Comparison of ENCODE assay signal across 9 cellular contexts in the genomic region with DNA sequence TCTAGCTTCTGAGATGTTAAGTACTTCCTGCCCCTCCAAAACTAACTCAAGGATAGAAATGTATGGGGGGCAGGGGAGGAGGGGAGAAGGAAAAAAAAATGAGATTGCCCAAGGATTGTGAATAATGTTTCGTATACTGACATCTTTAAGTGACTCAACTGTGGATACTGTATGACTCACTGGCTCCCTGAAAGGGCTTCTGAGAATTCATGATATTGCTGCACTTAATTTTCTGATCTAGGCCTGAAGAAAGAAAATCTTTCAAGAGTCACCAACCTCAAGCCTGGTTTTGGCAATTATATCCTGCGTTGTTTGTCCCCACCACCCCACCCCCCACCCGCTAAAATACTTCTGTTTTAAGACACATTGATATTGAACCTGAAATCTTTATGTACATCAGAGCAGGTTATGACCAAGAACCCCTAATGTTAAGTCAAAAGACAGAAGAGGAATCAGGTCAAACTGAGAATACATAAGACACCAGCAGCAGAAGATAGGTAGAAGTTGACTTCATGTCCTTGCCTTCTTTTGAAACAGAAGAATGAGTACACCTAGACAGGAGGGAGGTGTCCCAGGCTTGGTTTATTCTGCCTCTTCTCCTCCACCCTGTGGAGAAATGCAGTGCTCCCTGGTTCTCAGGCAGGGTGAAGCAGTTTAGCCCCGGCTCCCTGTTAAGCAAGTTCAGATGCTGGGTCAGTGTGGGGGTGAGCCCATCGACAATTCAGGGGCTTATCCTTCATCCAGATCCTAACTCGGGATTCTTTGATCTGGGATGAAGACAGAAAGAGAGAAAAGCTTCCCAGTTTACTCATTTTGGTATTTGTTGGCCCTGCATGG. TPM values are rescaled to one million over a fixed set of nuclear protein-coding genes. Genes with fewer than 3 reads are reported as not detected.
DNase-seq lines count a peak whose midpoint lies in the region; ATAC-seq and TF ChIP-seq lines count a peak whose summit lies in the region.
"Had no signal": no experiment of that assay in that cellular context is flagged by ENCODE, and none has a peak within 500 bp of the region (broad histone marks: within the 10 kb centered on the region; RNA-seq: fewer than 3 reads in every experiment).

No MANE protein-coding gene starts in this region.

- H3K36me3 ChIP-seq in smooth muscle cell (ENCODE audit: low read depth): peaks cover 10% of the 10 kb centered on the region

- H2AFZ ChIP-seq in smooth muscle cell (ENCODE audit: low read depth): no peak overlapping the region

- WGBS in smooth muscle cell (ENCODE audit: low lambda C conversion rate): 73% methylated on average over 6 of the region's 6 CpGs

- H3K9me3 ChIP-seq in smooth muscle cell (replicated peaks; ENCODE audit: low read depth): no peaks in the 10 kb centered on the region

- H3K4me1 ChIP-seq in smooth muscle cell (ENCODE audit: low read depth): peaks cover 6% of the 10 kb centered on the region

- H3K4me3 ChIP-seq in cardiac fibroblast (replicated peaks in 1 of 2; ENCODE audit: low read depth in 2 of 2, low read length in 2 of 2): no peak overlapping the region
- no peak overlapping the region for H3K4me3 ChIP-seq in smooth muscle cell

- peak overlapping the region; percentile 91 for H3K27ac ChIP-seq in smooth muscle cell (ENCODE audit: low read depth)

- H3K79me2 ChIP-seq in smooth muscle cell (ENCODE audit: low read depth): peaks cover 14% of the 10 kb centered on the region

- TF ChIP-seq CTCF in cardiac fibroblast (IDR thresholded peaks at IDR 0.05; ENCODE audit: low read depth, low read length) (no peak), smooth muscle cell (IDR thresholded peaks at IDR 0.05; ENCODE audit: borderline replicate concordance, insufficient read depth, poor library complexity, severe bottlenecking) (no peak)

- peaks cover 19% of the 10 kb centered on the region for H3F3A ChIP-seq in smooth muscle cell (ENCODE audit: low read depth)

- H4K20me1 ChIP-seq in smooth muscle cell (ENCODE audit: low read depth): peaks cover 20% of the 10 kb centered on the region

- no peaks in the 10 kb centered on the region for H3K27me3 ChIP-seq in smooth muscle cell (ENCODE audit: low read depth)

- peak; percentile 8 for DNase-seq in NK-92 treated with Interleukin-12 subunit alpha and Interleukin-12 subunit beta, amount 100 ng/mL, for 24 hours (lab: John Stamatoyannopoulos, UW)
- DNase-seq in NK-92 (lab: John Stamatoyannopoulos, UW; ENCODE audit: unreplicated experiment) (no peak), RPMI7951 (ENCODE audit: low read depth) (peak; percentile 72), cardiac fibroblast (ENCODE audit: low read depth in 2 of 2) (peak; percentile 76 to 91), smooth muscle cell (lab: John Stamatoyannopoulos, UW; ENCODE audit: unreplicated experiment) (no peak), NCI-H1930 (lab: John Stamatoyannopoulos, UW) (no peak), occipital lobe (lab: John Stamatoyannopoulos, UW) (no peak)
- DNase-seq: 8988T had no signal

- H3K9ac ChIP-seq in smooth muscle cell (ENCODE audit: low read depth): peak overlapping the region; percentile 52

- ATAC-seq in HG02623 (IDR thresholded peaks at IDR 0.05; ENCODE audit: unreplicated experiment): no peak

- H3K4me2 ChIP-seq in smooth muscle cell: peak overlapping the region; percentile 32

RNA-seq across cellular contexts. Expression of gene FBXL20, which starts 3.3 kb away (rescaled TPM):
- total RNA-seq in RPMI7951 (2014; rRNA removed; shearing (Covaris generic)): 6.1 and 7.1 TPM in 2 replicates
- total RNA-seq in smooth muscle cell (13.6 and 19.9 TPM in 2 replicates), occipital lobe (22.9 TPM)
- polyA plus RNA-seq in smooth muscle cell: 8.0 and 10.9 TPM in 2 replicates

RNA-seq across cellular contexts. Expression of gene MED1, which starts 46.3 kb away (rescaled TPM):
- total RNA-seq in RPMI7951 (2014; rRNA removed; shearing (Covaris generic)): 12.7 and 20.9 TPM in 2 replicates
- 20.7 and 25.3 TPM in 2 replicates for total RNA-seq in smooth muscle cell
- 9.5 and 11.2 TPM in 2 replicates for polyA plus RNA-seq in smooth muscle cell
- total RNA-seq in occipital lobe: 30.7 TPM

RNA-seq across cellular contexts. Expression of gene CDK12, which starts 56.5 kb away (rescaled TPM):
- total RNA-seq in RPMI7951 (2014; rRNA removed; shearing (Covaris generic)): 15.6 and 20.8 TPM in 2 replicates
- 31.9 and 37.7 TPM in 2 replicates for total RNA-seq in smooth muscle cell
- polyA plus RNA-seq in smooth muscle cell: 5.8 and 7.1 TPM in 2 replicates
- total RNA-seq in occipital lobe: 21.5 TPM

Comparison
In these comparisons a context has a peak if more than half of its experiments do, and no peak if none do; other contexts are left out.
1. DNase-seq: peak in NK-92 treated with Interleukin-12 subunit alpha and Interleukin-12 subunit beta, amount 100 ng/mL, for 24 hours (single experiment), RPMI7951 (single experiment) and cardiac fibroblast (2 of 2); none in NK-92 (single experiment), smooth muscle cell (single experiment), NCI-H1930 (0 of 2) and occipital lobe (single experiment).